In the genomic region with DNA sequence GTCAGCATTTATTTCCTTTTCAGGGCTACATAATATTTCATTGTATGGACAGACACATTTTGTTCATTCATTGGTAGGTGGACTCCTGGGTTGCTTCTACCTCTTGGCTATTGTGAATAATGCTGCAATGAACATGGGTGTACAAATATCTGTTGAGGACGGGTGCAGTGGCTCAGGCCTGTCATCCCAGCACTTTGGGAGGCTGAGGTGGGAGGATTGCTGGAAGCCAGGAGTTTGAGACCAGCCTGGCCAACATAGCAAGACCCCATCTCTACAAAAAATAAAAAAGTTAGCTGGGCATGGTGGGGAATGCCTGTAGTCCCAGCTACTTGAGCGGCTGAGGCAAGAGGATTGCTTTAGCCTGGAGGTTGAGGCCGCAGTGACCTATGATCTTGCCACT, we compare ENCODE assay signal across 4 cellular contexts. TPM values are rescaled to one million over a fixed set of nuclear protein-coding genes. Genes with fewer than 3 reads are reported as not detected.
"Had no signal": no experiment of that assay in that cellular context is flagged by ENCODE, and none has a peak within 500 bp of the region (broad histone marks: within the 10 kb centered on the region; RNA-seq: fewer than 3 reads in every experiment).

No MANE protein-coding gene starts in this region.

RNA-seq across cellular contexts. Expression of gene OCM2, which starts 30.2 kb away (rescaled TPM):
- total RNA-seq: HT-29, HT1080, IMR-90 had no signal
- polyA plus RNA-seq: IgD-negative memory B cell, IMR-90 had no signal
